Comparison of ENCODE assay signal across 25 cellular contexts in genomic region chr18:60040966-60041365, GRCh38.
"Had no signal": no experiment of that assay in that cellular context is flagged by ENCODE, and none has a peak within 500 bp of the region (broad histone marks: within the 10 kb centered on the region; RNA-seq: fewer than 3 reads in every experiment).

No MANE protein-coding gene starts in this region.

- H3K36me3 ChIP-seq: gastroesophageal sphincter, right lobe of liver, spleen, tibial artery, upper lobe of right lung, vagina had no signal

- H3K36me3 Mint-ChIP-seq: immature natural killer cell; naive B cell; stimulated activated memory B cell treated with anti-CD40 and anti-IgM and Interleukin-4, amounts not matched to agents 10 μg/mL and 1 μg/mL and 100 μg/mL, for 72 hours had no signal

- FAIRE-seq: endothelial cell of umbilical vein had no signal

- H3K27me3 ChIP-seq: gastroesophageal sphincter, right lobe of liver, tibial artery, upper lobe of right lung, vagina had no signal

- H3K4me3 ChIP-seq: coronary artery, gastroesophageal sphincter, lung, psoas muscle, right lobe of liver, spleen, tibial artery, upper lobe of right lung, vagina had no signal

- H3K9me3 ChIP-seq: gastroesophageal sphincter, psoas muscle, right lobe of liver, spleen, tibial artery, upper lobe of right lung, vagina had no signal

- H2AFZ ChIP-seq: parathyroid adenoma had no signal

- H3K9ac ChIP-seq: parathyroid adenoma had no signal

- H3K27ac ChIP-seq: coronary artery, gastroesophageal sphincter, parathyroid adenoma, psoas muscle, right lobe of liver, spleen, tibial artery, upper lobe of right lung, vagina had no signal

- H3K27ac Mint-ChIP-seq: endodermal cell; immature natural killer cell; naive B cell; nephron; stimulated activated memory B cell treated with anti-CD40 and anti-IgM and Interleukin-4, amounts not matched to agents 10 μg/mL and 1 μg/mL and 100 μg/mL, for 72 hours; stimulated activated naive CD8-positive, alpha-beta T cell treated with anti-CD3 and anti-CD28 coated beads, Interleukin-15, Interleukin-2, amounts not matched to agents 100 ng/mL and 50 ng/mL, for 24 hours had no signal

- H3K79me2 ChIP-seq: parathyroid adenoma had no signal

- H3K4me3 Mint-ChIP-seq: endodermal cell; immature natural killer cell; naive B cell; nephron; stimulated activated memory B cell treated with anti-CD40 and anti-IgM and Interleukin-4, amounts not matched to agents 10 μg/mL and 1 μg/mL and 100 μg/mL, for 72 hours; stimulated activated naive CD8-positive, alpha-beta T cell treated with anti-CD3 and anti-CD28 coated beads, Interleukin-15, Interleukin-2, amounts not matched to agents 100 ng/mL and 50 ng/mL, for 24 hours had no signal

- H3K9me3 Mint-ChIP-seq: endodermal cell; immature natural killer cell; naive B cell; stimulated activated memory B cell treated with anti-CD40 and anti-IgM and Interleukin-4, amounts not matched to agents 10 μg/mL and 1 μg/mL and 100 μg/mL, for 72 hours; stimulated activated naive CD8-positive, alpha-beta T cell treated with anti-CD3 and anti-CD28 coated beads, Interleukin-15, Interleukin-2, amounts not matched to agents 100 ng/mL and 50 ng/mL, for 24 hours had no signal

- DNase-seq: effector CD4-positive, alpha-beta T cell; endodermal cell; immature natural killer cell; left colon; left ventricle myocardium superior; mesendoderm; naive B cell; psoas muscle; retina; right lobe of liver; spleen; stimulated activated CD4-positive, alpha-beta T cell treated with anti-CD3 and anti-CD28 coated beads, Interleukin-15, amount 100 ng/mL, for 24 hours; stimulated activated CD4-positive, alpha-beta T cell treated with anti-CD3 and anti-CD28 coated beads, Interleukin-1b, Interleukin-23, amount 100 ng/mL, for 48 hours; stimulated activated CD4-positive, alpha-beta T cell treated with anti-CD3 and anti-CD28 coated beads, Interleukin-4, amount 100 ng/mL, for 24 hours; tibial artery; upper lobe of right lung had no signal

- H3K4me1 ChIP-seq: gastroesophageal sphincter, parathyroid adenoma, psoas muscle, right lobe of liver, spleen, tibial artery, upper lobe of right lung, vagina had no signal

- H3K4me1 Mint-ChIP-seq: endodermal cell; immature natural killer cell; naive B cell; nephron; stimulated activated memory B cell treated with anti-CD40 and anti-IgM and Interleukin-4, amounts not matched to agents 10 μg/mL and 1 μg/mL and 100 μg/mL, for 72 hours had no signal
